19 cellular contexts compared by ENCODE assay signal in the genomic region with DNA sequence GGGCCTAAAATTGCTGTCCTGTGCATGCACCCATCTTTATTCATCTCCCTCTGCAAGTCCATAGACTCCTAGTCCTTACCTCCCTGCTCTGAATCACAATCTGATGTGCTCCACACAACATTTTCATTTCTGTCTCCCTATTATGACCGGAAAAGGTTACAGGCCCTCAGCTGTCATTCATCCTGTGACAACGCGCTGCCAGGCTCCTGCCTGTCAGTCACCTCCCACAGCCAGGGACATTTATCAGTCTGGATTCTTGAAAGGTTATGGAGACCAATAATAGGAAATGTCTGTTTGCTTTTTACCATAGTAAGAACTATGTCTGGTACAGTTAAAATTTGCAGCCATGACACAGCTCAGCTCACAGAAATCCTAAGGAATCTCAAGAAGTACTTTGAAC.
"Had no signal": no experiment of that assay in that cellular context is flagged by ENCODE, and none has a peak within 500 bp of the region (broad histone marks: within the 10 kb centered on the region; RNA-seq: fewer than 3 reads in every experiment).

No MANE protein-coding gene starts in this region.

- H3K9me3 Mint-ChIP-seq: neural progenitor cell; stimulated activated naive B cell treated with anti-CD40 and anti-IgM and Interleukin-4, amounts not matched to agents 10 μg/mL and 1 μg/mL and 100 μg/mL, for 72 hours; stimulated activated naive CD8-positive, alpha-beta T cell treated with anti-CD3 and anti-CD28 coated beads, Interleukin-15, Interleukin-2, amounts not matched to agents 100 ng/mL and 50 ng/mL, for 24 hours had no signal

- H3K4me3 ChIP-seq: dorsolateral prefrontal cortex, gastrocnemius medialis, lower lobe of right lung, mucosa of descending colon, neural progenitor cell, prostate gland, right atrium auricular region, spleen, thoracic aorta, tibial nerve, upper lobe of left lung had no signal

- H3K36me3 ChIP-seq: gastrocnemius medialis, lower lobe of right lung, neural progenitor cell, prostate gland, right atrium auricular region, spleen, thoracic aorta, tibial nerve, upper lobe of left lung had no signal

- H3K4me1 Mint-ChIP-seq: naive B cell; neural progenitor cell; stimulated activated naive B cell treated with anti-CD40 and anti-IgM and Interleukin-4, amounts not matched to agents 10 μg/mL and 1 μg/mL and 100 μg/mL, for 72 hours had no signal

- H2AFZ ChIP-seq: neural progenitor cell had no signal

- H3K27ac Mint-ChIP-seq: naive B cell; natural killer cell treated with Interleukin-12 subunit alpha and Interleukin-12 subunit beta and Interleukin-15 and Interleukin-18, amount 100 ng/mL, for 72 hours; neural progenitor cell; stimulated activated naive B cell treated with anti-CD40 and anti-IgM and Interleukin-4, amounts not matched to agents 10 μg/mL and 1 μg/mL and 100 μg/mL, for 72 hours; stimulated activated naive CD8-positive, alpha-beta T cell treated with anti-CD3 and anti-CD28 coated beads, Interleukin-15, Interleukin-2, amounts not matched to agents 100 ng/mL and 50 ng/mL, for 24 hours had no signal

- H3K9ac ChIP-seq: neural progenitor cell had no signal

- H3K4me1 ChIP-seq: gastrocnemius medialis, lower lobe of right lung, neural progenitor cell, prostate gland, right atrium auricular region, spleen, tibial nerve, upper lobe of left lung had no signal

- H3K36me3 Mint-ChIP-seq: naive B cell; natural killer cell treated with Interleukin-12 subunit alpha and Interleukin-12 subunit beta and Interleukin-15 and Interleukin-18, amount 100 ng/mL, for 72 hours; neural progenitor cell; stimulated activated naive B cell treated with anti-CD40 and anti-IgM and Interleukin-4, amounts not matched to agents 10 μg/mL and 1 μg/mL and 100 μg/mL, for 72 hours had no signal

- H3K4me3 Mint-ChIP-seq: naive B cell; natural killer cell treated with Interleukin-12 subunit alpha and Interleukin-12 subunit beta and Interleukin-15 and Interleukin-18, amount 100 ng/mL, for 72 hours; neural progenitor cell; stimulated activated naive B cell treated with anti-CD40 and anti-IgM and Interleukin-4, amounts not matched to agents 10 μg/mL and 1 μg/mL and 100 μg/mL, for 72 hours; stimulated activated naive CD8-positive, alpha-beta T cell treated with anti-CD3 and anti-CD28 coated beads, Interleukin-15, Interleukin-2, amounts not matched to agents 100 ng/mL and 50 ng/mL, for 24 hours had no signal

- H3K9me3 ChIP-seq: gastrocnemius medialis, lower lobe of right lung, mucosa of descending colon, prostate gland, right atrium auricular region, spleen, thoracic aorta, tibial nerve, upper lobe of left lung had no signal

- DNase-seq: dorsolateral prefrontal cortex; effector CD4-positive, alpha-beta T cell; gastrocnemius medialis; head of caudate nucleus; left ventricle myocardium superior; lower lobe of right lung; mucosa of descending colon; naive B cell; spleen; stimulated activated CD4-positive, alpha-beta T cell treated with anti-CD3 and anti-CD28 coated beads, Interleukin-2, amount 100 ng/mL, for 48 hours; stimulated activated naive B cell treated with anti-CD40 and anti-IgM and Interleukin-4, amounts not matched to agents 10 μg/mL and 1 μg/mL and 100 μg/mL, for 72 hours; upper lobe of left lung had no signal

- H3K4me2 ChIP-seq: neural progenitor cell had no signal

- H3K27ac ChIP-seq: dorsolateral prefrontal cortex, gastrocnemius medialis, lower lobe of right lung, neural progenitor cell, prostate gland, right atrium auricular region, spleen, thoracic aorta, tibial nerve, upper lobe of left lung had no signal

- H3K27me3 ChIP-seq: gastrocnemius medialis, neural progenitor cell, right atrium auricular region, spleen, tibial nerve, upper lobe of left lung had no signal
